In genomic region chr5:179875741-179876667, GRCh38 we compare ENCODE assay signal across 25 cellular contexts.
"Had no signal": no experiment of that assay in that cellular context is flagged by ENCODE, and none has a peak within 500 bp of the region (broad histone marks: within the 10 kb centered on the region; RNA-seq: fewer than 3 reads in every experiment).

No MANE protein-coding gene starts in this region.

- H3K9me3 ChIP-seq: breast epithelium, colonic mucosa, prostate gland, right atrium auricular region, stomach, suprapubic skin had no signal

- H3K27me3 Mint-ChIP-seq: activated CD4-positive, alpha-beta memory T cell treated with anti-CD3 and anti-CD28 coated beads for 36 hours; activated naive CD8-positive, alpha-beta T cell treated with anti-CD3 and anti-CD28 coated beads, Interleukin-2, amount 10 ng/mL, durations not matched to agents 7 days and 5 days; central memory CD8-positive, alpha-beta T cell; naive thymus-derived CD4-positive, alpha-beta T cell; stimulated activated memory B cell treated with anti-CD40 and anti-IgM and Interleukin-4, amounts not matched to agents 10 μg/mL and 1 μg/mL and 100 μg/mL, for 72 hours had no signal

- H3K9me3 Mint-ChIP-seq: activated CD4-positive, alpha-beta memory T cell treated with anti-CD3 and anti-CD28 coated beads for 36 hours; activated naive CD8-positive, alpha-beta T cell treated with anti-CD3 and anti-CD28 coated beads, Interleukin-2, amount 10 ng/mL, durations not matched to agents 7 days and 5 days; central memory CD8-positive, alpha-beta T cell; immature natural killer cell; naive thymus-derived CD4-positive, alpha-beta T cell; neural crest cell; stimulated activated memory B cell treated with anti-CD40 and anti-IgM and Interleukin-4, amounts not matched to agents 10 μg/mL and 1 μg/mL and 100 μg/mL, for 72 hours had no signal

- H3K27ac ChIP-seq: breast epithelium, colonic mucosa, foreskin keratinocyte, hepatocyte, prostate gland, right atrium auricular region, skin epidermis, stomach, suprapubic skin had no signal

- H3K4me1 ChIP-seq: breast epithelium, colonic mucosa, foreskin keratinocyte, prostate gland, right atrium auricular region, stomach, suprapubic skin had no signal

- H3K4me1 Mint-ChIP-seq: activated naive CD8-positive, alpha-beta T cell treated with anti-CD3 and anti-CD28 coated beads, Interleukin-2, amount 10 ng/mL, durations not matched to agents 7 days and 5 days; central memory CD8-positive, alpha-beta T cell; immature natural killer cell; naive thymus-derived CD4-positive, alpha-beta T cell; neural crest cell; stimulated activated memory B cell treated with anti-CD40 and anti-IgM and Interleukin-4, amounts not matched to agents 10 μg/mL and 1 μg/mL and 100 μg/mL, for 72 hours had no signal

- H3K4me3 Mint-ChIP-seq: activated CD4-positive, alpha-beta memory T cell treated with anti-CD3 and anti-CD28 coated beads for 36 hours; activated naive CD8-positive, alpha-beta T cell treated with anti-CD3 and anti-CD28 coated beads, Interleukin-2, amount 10 ng/mL, durations not matched to agents 7 days and 5 days; central memory CD8-positive, alpha-beta T cell; immature natural killer cell; naive thymus-derived CD4-positive, alpha-beta T cell; neural crest cell; stimulated activated memory B cell treated with anti-CD40 and anti-IgM and Interleukin-4, amounts not matched to agents 10 μg/mL and 1 μg/mL and 100 μg/mL, for 72 hours had no signal

- H3K4me3 ChIP-seq: breast epithelium, colonic mucosa, hepatocyte, lung, prostate gland, right atrium auricular region, skin epidermis, stomach, suprapubic skin had no signal

- DNase-seq: activated CD4-positive, alpha-beta memory T cell treated with anti-CD3 and anti-CD28 coated beads for 36 hours; activated CD4-positive, alpha-beta T cell treated with anti-CD3 and anti-CD28 coated beads for 48 hours; activated naive CD4-positive, alpha-beta T cell treated with Interleukin-2 at 50 U/mL for 16 hours; activated naive CD8-positive, alpha-beta T cell treated with anti-CD3 and anti-CD28 coated beads, Interleukin-2, amount 10 ng/mL, durations not matched to agents 7 days and 5 days; activated T-cell treated with anti-CD3 and anti-CD28 coated beads, Interleukin-2, amount 50 U/mL, for 48 hours; amniotic stem cell; colonic mucosa; foreskin keratinocyte; immature natural killer cell; naive thymus-derived CD4-positive, alpha-beta T cell; stimulated activated CD4-positive, alpha-beta T cell treated with anti-CD3 and anti-CD28 coated beads, Interleukin-2, amount 100 ng/mL, for 24 hours; stomach; SW 1271; trophoblast cell had no signal

- ATAC-seq: foreskin keratinocyte; left lobe of liver; naive thymus-derived CD4-positive, alpha-beta T cell; stimulated activated memory B cell treated with anti-CD40 and anti-IgM and Interleukin-4, amounts not matched to agents 10 μg/mL and 1 μg/mL and 100 μg/mL, for 72 hours had no signal

- H3K27me3 ChIP-seq: breast epithelium, colonic mucosa, foreskin keratinocyte, hepatocyte, right atrium auricular region, stomach, suprapubic skin had no signal

- H3K27ac Mint-ChIP-seq: activated CD4-positive, alpha-beta memory T cell treated with anti-CD3 and anti-CD28 coated beads for 36 hours; activated naive CD8-positive, alpha-beta T cell treated with anti-CD3 and anti-CD28 coated beads, Interleukin-2, amount 10 ng/mL, durations not matched to agents 7 days and 5 days; naive thymus-derived CD4-positive, alpha-beta T cell; stimulated activated memory B cell treated with anti-CD40 and anti-IgM and Interleukin-4, amounts not matched to agents 10 μg/mL and 1 μg/mL and 100 μg/mL, for 72 hours had no signal
